Comparison of ENCODE assay signal across 8 cellular contexts in genomic region chr10:64115913-64116643, GRCh38.
DNase-seq lines count a peak whose midpoint lies in the region; ATAC-seq and TF ChIP-seq lines count a peak whose summit lies in the region.

No MANE protein-coding gene starts in this region.

- TF ChIP-seq CTCF in HFF-Myc (IDR thresholded peaks at IDR 0.05; ENCODE audit: low read depth, low read length, missing control alignments) (peak; percentile 17), VCaP (conservative IDR thresholded peaks at IDR 0.05) (peak; percentile 71)

- peak; percentile 46 for DNase-seq in D341Med (ENCODE audit: low spot score)
- DNase-seq in HFF-Myc (ENCODE audit: extremely low read depth, low read depth): no peak
- DNase-seq in left kidney (ENCODE audit: low read depth, low spot score): peak; percentile 54
- no peak for DNase-seq in AML-193 (lab: John Stamatoyannopoulos, UW)
- no peak for DNase-seq in activated T-cell treated with anti-CD3 and anti-CD28 coated beads, Interleukin-2, amount 50 U/mL, for 48 hours
- DNase-seq in activated CD4-positive, CD25-positive, alpha-beta regulatory T cell treated with anti-CD3 and anti-CD28 coated beads, Interleukin-2, amount 50 U/mL, for 72 hours: no peak

- no peak overlapping the region for H3K4me3 ChIP-seq in HFF-Myc (replicated peaks; ENCODE audit: low read depth, low read length)

- no peak for ATAC-seq in GM21717 (IDR thresholded peaks at IDR 0.05; ENCODE audit: unreplicated experiment)

- no peak overlapping the region for H3K27ac ChIP-seq in VCaP

Comparison
In these comparisons a context has a peak if more than half of its experiments do, and no peak if none do; other contexts are left out.
1. DNase-seq: peak in D341Med (single experiment) and left kidney (single experiment); none in HFF-Myc (single experiment), AML-193 (0 of 2), activated T-cell treated with anti-CD3 and anti-CD28 coated beads, Interleukin-2, amount 50 U/mL, for 48 hours (0 of 2) and activated CD4-positive, CD25-positive, alpha-beta regulatory T cell treated with anti-CD3 and anti-CD28 coated beads, Interleukin-2, amount 50 U/mL, for 72 hours (single experiment).